13 cellular contexts compared by ENCODE assay signal in genomic region chr5:32275421-32275765, GRCh38. TPM values are rescaled to one million over a fixed set of nuclear protein-coding genes. Genes with fewer than 3 reads are reported as not detected.
DNase-seq lines count a peak whose midpoint lies in the region; ATAC-seq, FAIRE-seq and TF ChIP-seq lines count a peak whose summit lies in the region.
"Had no signal": no experiment of that assay in that cellular context is flagged by ENCODE, and none has a peak within 500 bp of the region (broad histone marks: within the 10 kb centered on the region; RNA-seq: fewer than 3 reads in every experiment).

No MANE protein-coding gene starts in this region.

- H3K36me3 Mint-ChIP-seq in H9 (ENCODE audit: insufficient read depth in 1 of 3, low read depth in 3 of 3), result peaks cover 29 to 47% (median 37%) of the 10 kb centered on the region in 3 experiments
- H3K36me3 Mint-ChIP-seq in central memory CD8-positive, alpha-beta T cell (ENCODE audit: insufficient read depth), result peaks cover 32% of the 10 kb centered on the region

- H2AK5ac ChIP-seq in H9 (ENCODE audit: insufficient read length, low read length), result no peak overlapping the region

- H3K27me3 Mint-ChIP-seq in H9 (ENCODE audit: low read depth), result no peaks in the 10 kb centered on the region
- no peaks in the 10 kb centered on the region for H3K27me3 Mint-ChIP-seq in central memory CD8-positive, alpha-beta T cell

- H3K27ac Mint-ChIP-seq in H9, result peak overlapping the region; percentile 93 to 96 (median 95)
- peak overlapping the region; percentile 66 for H3K27ac Mint-ChIP-seq in central memory CD8-positive, alpha-beta T cell (ENCODE audit: low read depth)

- H3K4me3 Mint-ChIP-seq in H9, result peak overlapping the region in 1 of 2 experiments; percentile 53; a peak in 1 of 5 replicates
- H3K4me3 Mint-ChIP-seq in central memory CD8-positive, alpha-beta T cell, result no peak overlapping the region

- no peak for FAIRE-seq in small intestine (lab: Jason Lieb, UNC)
- FAIRE-seq: pancreas had no signal

- no peak overlapping the region for H3K4me2 ChIP-seq in H9 (ENCODE audit: insufficient read depth, insufficient read length, low read length)

- no peaks in the 10 kb centered on the region for H3K9me3 Mint-ChIP-seq in H9
- H3K9me3 Mint-ChIP-seq in central memory CD8-positive, alpha-beta T cell, result no peaks in the 10 kb centered on the region

- intact Hi-C loops in A673 (cut with micrococcal nuclease; ENCODE audit: unreplicated experiment), result no loop called here

- POLR2A ChIA-PET in A673 (lab: Charles Lee; ENCODE audit: low non-redundant PET), result no interaction called here
- POLR2A ChIA-PET in HEK293T (lab: Yijun Ruan, JAX), result no interaction called here

- no peak for ATAC-seq in central memory CD8-positive, alpha-beta T cell (replicated peaks; ENCODE audit: extremely low read depth, poor library complexity, severe bottlenecking)
- ATAC-seq in HG03439 (IDR thresholded peaks at IDR 0.05; ENCODE audit: unreplicated experiment), result no peak

- no peaks in the 10 kb centered on the region; the same call in 1 of the 2 replicates for H3K79me2 ChIP-seq in H9 (ENCODE audit: insufficient read depth, low read length)

- H3K14ac ChIP-seq in H9 (ENCODE audit: insufficient read depth, low read length), result no peak overlapping the region

- H3K56ac ChIP-seq in H9 (ENCODE audit: insufficient read length, low read depth, low read length), result no peak overlapping the region

- H3K79me1 ChIP-seq in H9 (ENCODE audit: insufficient read depth, low read depth, low read length, poor library complexity, severe bottlenecking), result no peaks in the 10 kb centered on the region

- H3K4me1 ChIP-seq in A673 (ENCODE audit: insufficient read depth, low read length, poor library complexity, severe bottlenecking) (peaks cover 15% of the 10 kb centered on the region), H9 (ENCODE audit: insufficient read depth, low read length) (peaks cover 6% of the 10 kb centered on the region), mesodermal cell (ENCODE audit: control insufficient read depth, insufficient read depth, low read length, poor library complexity, severe bottlenecking) (peaks cover 24% of the 10 kb centered on the region), small intestine (ENCODE audit: control insufficient read depth in 2 of 2, insufficient read depth in 1 of 2, low read depth in 1 of 2, low read length in 1 of 2) (peaks cover 0 to 13% of the 10 kb centered on the region in 2 donors)

- DNase-seq in A673 (ENCODE audit: low spot score), result no peak
- DNase-seq in H9, result no peak
- no peak for DNase-seq in central memory CD8-positive, alpha-beta T cell (ENCODE audit: low spot score in 2 of 2)
- no peak for DNase-seq in small intestine
- no peak for DNase-seq in HEK293T (ENCODE audit: extremely low spot score)
- DNase-seq in cerebellar cortex (ENCODE audit: low spot score), result no peak
- DNase-seq: islet precursor cell, NCI-H2081, pancreas had no signal

- no peak overlapping the region for H2BK20ac ChIP-seq in H9 (ENCODE audit: low read depth, low read length, poor library complexity, severe bottlenecking)

- no peak overlapping the region for H2AFZ ChIP-seq in H9 (ENCODE audit: low read length)

- H3K27ac ChIP-seq in A673 (ENCODE audit: low read depth, low read length, poor library complexity, severe bottlenecking), result peak overlapping the region; percentile 43
- H3K27ac ChIP-seq in H9 (ENCODE audit: insufficient read length, low read depth, low read length), result no peak overlapping the region
- H3K27ac ChIP-seq in mesodermal cell (ENCODE audit: low read depth, low read length, severe bottlenecking), result peak overlapping the region; percentile 59
- peak overlapping the region in 1 of 2 donors; percentile 60 for H3K27ac ChIP-seq in small intestine (ENCODE audit: low read depth in 1 of 2, low read length in 1 of 2)
- H3K27ac ChIP-seq: thoracic aorta had no signal

- peak overlapping the region; percentile 68 for H3K18ac ChIP-seq in H9 (ENCODE audit: insufficient read length, low read depth, low read length)

- no peak overlapping the region for H2BK5ac ChIP-seq in H9 (ENCODE audit: insufficient read length, low read length)

- BruUV-seq in A673 (replicated peaks; lab: Mats Ljungman, UMichigan), result no TSS peak

- H3K9me3 ChIP-seq in A673 (ENCODE audit: low read depth, low read length, poor library complexity, severe bottlenecking) (no peaks in the 10 kb centered on the region), H9 (ENCODE audit: control insufficient read depth, low read depth, low read length) (no peaks in the 10 kb centered on the region), mesodermal cell (ENCODE audit: control insufficient read depth, low read length) (no peaks in the 10 kb centered on the region), small intestine (ENCODE audit: control insufficient read depth, low read depth) (no peaks in the 10 kb centered on the region)
- H3K9me3 ChIP-seq: esophagus muscularis mucosa, pancreas, thoracic aorta had no signal

- no peaks in the 10 kb centered on the region for H3K27me3 ChIP-seq in A673 (replicated peaks; ENCODE audit: insufficient read depth, low read depth, low read length, poor library complexity)
- no peaks in the 10 kb centered on the region for H3K27me3 ChIP-seq in H9 (ENCODE audit: insufficient read depth, low read length)
- H3K27me3 ChIP-seq in small intestine (ENCODE audit: control insufficient read depth in 2 of 2, insufficient read depth in 2 of 2, low read length in 2 of 2), result no peaks in the 10 kb centered on the region
- H3K27me3 ChIP-seq: esophagus muscularis mucosa, pancreas had no signal

- H4K5ac ChIP-seq in H9 (ENCODE audit: insufficient read length, low read depth, low read length), result no peak overlapping the region

- H3K23ac ChIP-seq in H9 (ENCODE audit: insufficient read length, low read depth, low read length), result no peak overlapping the region

- no peak overlapping the region for H2BK12ac ChIP-seq in H9 (ENCODE audit: insufficient read length, low read depth, low read length)

- no peaks in the 10 kb centered on the region for H4K20me1 ChIP-seq in H9 (ENCODE audit: control insufficient read depth, insufficient read depth, insufficient read length)

- CTCF ChIA-PET in A673 (lab: Charles Lee), result no interaction called here
- CTCF ChIA-PET in HEK293T (lab: Yijun Ruan, JAX), result interaction anchor here (0.9 kb wide), 1 partner anchor 54 kb away, joined by 3 read pairs; no protein-coding TSS in a partner anchor

- H2BK120ac ChIP-seq in H9 (ENCODE audit: low read depth, low read length, poor library complexity, severe bottlenecking), result no peak overlapping the region

- no peak overlapping the region for H3K9ac ChIP-seq in H9 (ENCODE audit: extremely low read depth, insufficient read length, low read length)

- no peak overlapping the region for H4K8ac ChIP-seq in H9 (replicated peaks; ENCODE audit: insufficient read length, low read depth, low read length)

- TF ChIP-seq CTCF in A673 (conservative IDR thresholded peaks at IDR 0.05; ENCODE audit: low read depth, low read length) (no peak), H9 (conservative IDR thresholded peaks at IDR 0.05) (no peak)

- H3T11ph ChIP-seq in H9 (ENCODE audit: low read length), result no peak overlapping the region

- H3K4me3 ChIP-seq in A673 (ENCODE audit: low read depth, low read length, poor library complexity, severe bottlenecking) (no peak overlapping the region), mesodermal cell (ENCODE audit: extremely low read depth, insufficient read depth, low read length, poor library complexity, severe bottlenecking) (no peak overlapping the region), small intestine (ENCODE audit: low read depth in 1 of 2, low read length in 2 of 2) (no peak overlapping the region)
- H3K4me3 ChIP-seq: esophagus muscularis mucosa, pancreas, thoracic aorta had no signal

- H3K36me3 ChIP-seq in A673 (ENCODE audit: insufficient read depth, low read length, poor library complexity, severe bottlenecking) (peaks cover 19% of the 10 kb centered on the region), mesodermal cell (ENCODE audit: control insufficient read depth, insufficient read depth, low read length) (peaks cover 43% of the 10 kb centered on the region), small intestine (ENCODE audit: control insufficient read depth in 2 of 2, insufficient read depth in 2 of 2, low read length in 2 of 2) (peaks cover 15 to 19% of the 10 kb centered on the region in 2 donors)

- no CpG with 5 or more reads among the region's 3 CpGs for WGBS in H9 (ENCODE audit: extremely low coverage, insufficient read length, low lambda C conversion rate)
- WGBS in mesodermal cell (ENCODE audit: insufficient coverage in 2 of 2), 2 experiments, result 71 to 92% methylated on average over 2 of the region's 3 CpGs
- 78 to 98% (median 92%) methylated on average over 3 of the region's 3 CpGs for WGBS in small intestine, 3 donors

- H3K4me1 Mint-ChIP-seq in H9, result peaks cover 56 to 60% of the 10 kb centered on the region in 2 experiments
- peaks cover 29% of the 10 kb centered on the region for H3K4me1 Mint-ChIP-seq in central memory CD8-positive, alpha-beta T cell

- H4K91ac ChIP-seq in H9 (ENCODE audit: insufficient read length, low read depth, low read length), result peak overlapping the region; percentile 43

- H2BK15ac ChIP-seq in H9 (ENCODE audit: low read depth, low read length), result no peak overlapping the region

- no peaks in the 10 kb centered on the region for H3K23me2 ChIP-seq in H9 (ENCODE audit: insufficient read length, low read depth, low read length, poor library complexity, severe bottlenecking)

- no peak overlapping the region for H3K4ac ChIP-seq in H9 (ENCODE audit: low read depth, low read length)

TF ChIP-seq in HEK293T, 16 proteins besides CTCF, POLR2A, EP300 and RAD21 (continues in another document):
- TF ChIP-seq ARNT (IDR thresholded peaks at IDR 0.05) (no peak), BHLHE40 (IDR thresholded peaks at IDR 0.05; ENCODE audit: borderline replicate concordance) (no peak), FOXM1 (IDR thresholded peaks at IDR 0.05; ENCODE audit: borderline replicate concordance) (no peak), SUZ12 (IDR thresholded peaks at IDR 0.05) (no peak), PKNOX1 (IDR thresholded peaks at IDR 0.05) (no peak), SP1 (IDR thresholded peaks at IDR 0.05) (no peak), L3MBTL2 (conservative IDR thresholded peaks at IDR 0.05) (no peak), ZNF384 (IDR thresholded peaks at IDR 0.05) (no peak), FOXA1 (IDR thresholded peaks at IDR 0.05) (no peak)

RNA-seq across cellular contexts. Expression of gene MTMR12, which starts 37.3 kb away (rescaled TPM):
- total RNA-seq in A673 (2021) (31.6 and 35.8 TPM in 2 replicates), H9 (2021) (39.3 and 39.4 TPM in 2 replicates)
- polyA plus RNA-seq in mesodermal cell (2013, experiment 1 of 2), result 19.9 TPM
- polyA plus RNA-seq in mesodermal cell (2013, experiment 2 of 2), result 17.7 TPM
- polyA plus RNA-seq in small intestine, result 10 to 100 TPM in 1 of 3 donors, 1 to 10 TPM in 2; 5.9 to 10.5 (median 8.7) TPM
